Comparison of ENCODE assay signal across 1 cellular context in genomic region chr7:102075553-102076135, GRCh38.
TF ChIP-seq lines count a peak whose summit lies in the region.

No MANE protein-coding gene starts in this region.

TF ChIP-seq in GM23338, 12 proteins besides CTCF, POLR2A, EP300 and RAD21 (continued from another document):
- no peak for TF ChIP-seq ZNF462 (CRISPR knock-in tag; IDR thresholded peaks at IDR 0.05)
- no peak for TF ChIP-seq EZH2phosphoT487 (IDR thresholded peaks at IDR 0.05; ENCODE audit: unreplicated experiment)
